ENCODE assay signal across 9 cellular contexts in genomic region chr20:43448748-43449535, GRCh38. TPM values are rescaled to one million over a fixed set of nuclear protein-coding genes. Genes with fewer than 3 reads are reported as not detected.
DNase-seq lines count a peak whose midpoint lies in the region; ATAC-seq, FAIRE-seq and TF ChIP-seq lines count a peak whose summit lies in the region.
"Had no signal": no experiment of that assay in that cellular context is flagged by ENCODE, and none has a peak within 500 bp of the region (broad histone marks: within the 10 kb centered on the region; RNA-seq: fewer than 3 reads in every experiment).

No MANE protein-coding gene starts in this region.

- no peak overlapping the region for H3K4me2 ChIP-seq in PC-9

- H3K4me1 ChIP-seq in PC-9 (replicated peaks; ENCODE audit: insufficient read depth) (no peaks in the 10 kb centered on the region), foreskin keratinocyte (no peaks in the 10 kb centered on the region), pancreas (no peaks in the 10 kb centered on the region)
- H3K4me1 ChIP-seq: SJSA1 had no signal

- H3K79me2 ChIP-seq in PC-9 (ENCODE audit: low read depth): no peaks in the 10 kb centered on the region

- no peak overlapping the region for H3K4me3 ChIP-seq in PC-9
- H3K4me3 ChIP-seq in pancreas: no peak overlapping the region
- no peak overlapping the region for H3K4me3 ChIP-seq in MG63
- H3K4me3 ChIP-seq: SJSA1 had no signal

- H4K20me1 ChIP-seq in PC-9 (ENCODE audit: insufficient read depth): no peaks in the 10 kb centered on the region

- H3K27me3 ChIP-seq in PC-9 (ENCODE audit: insufficient read depth, low read depth) (peaks cover 5% of the 10 kb centered on the region), foreskin keratinocyte (no peaks in the 10 kb centered on the region), pancreas (no peaks in the 10 kb centered on the region), MG63 (peaks cover 5% of the 10 kb centered on the region)

- TF ChIP-seq CTCF in D721Med (IDR thresholded peaks at IDR 0.05; ENCODE audit: insufficient read depth, missing control alignments) (peak; percentile 79), PC-9 (conservative IDR thresholded peaks at IDR 0.05) (peak; percentile 92), foreskin keratinocyte (conservative IDR thresholded peaks at IDR 0.05) (peak; percentile 88), pancreas (IDR thresholded peaks at IDR 0.05) (peak; percentile 41 to 74 (median 54))

- H3F3A ChIP-seq in PC-9 (ENCODE audit: insufficient read depth, low read depth): peaks cover 3% of the 10 kb centered on the region; the same call in 1 of the 2 replicates

- WGBS in pancreas, 2 donors: 16 to 22% methylated on average over 9 of the region's 9 CpGs

- H3K36me3 ChIP-seq in PC-9 (ENCODE audit: low read depth): no peaks in the 10 kb centered on the region
- no peaks in the 10 kb centered on the region for H3K36me3 ChIP-seq in pancreas
- H3K36me3 ChIP-seq in MG63: no peaks in the 10 kb centered on the region
- H3K36me3 ChIP-seq: SJSA1 had no signal

- ATAC-seq in foreskin keratinocyte: peak; percentile 71
- ATAC-seq in pancreas: peak; percentile 77 to 96 (median 88)
- no peak for ATAC-seq in GM21381 (IDR thresholded peaks at IDR 0.05; ENCODE audit: unreplicated experiment)

- no peak overlapping the region for H2AFZ ChIP-seq in PC-9

- no peak for FAIRE-seq in D721Med (lab: Jason Lieb, UNC)
- FAIRE-seq in pancreas (lab: Jason Lieb, UNC): no peak

- DNase-seq in D721Med (ENCODE audit: insufficient read length, low spot score) (peak; percentile 33), HPDE6-E6E7 (ENCODE audit: extremely low spot score) (peak; percentile 79), PC-9 (peak in 1 of 2 experiments; percentile 59), foreskin keratinocyte (peak; percentile 10 to 33), pancreas (peak in 2 of 6 donors; percentile 13 to 54), MG63 (no peak)
- peak; percentile 15 for DNase-seq in activated effector memory CD4-positive, alpha-beta T cell treated with Interleukin-2 at 50 U/mL for 16 hours

- no peak overlapping the region for H3K27ac ChIP-seq in PC-9
- H3K27ac ChIP-seq in foreskin keratinocyte: no peak overlapping the region
- H3K27ac ChIP-seq in pancreas: no peak overlapping the region
- H3K27ac ChIP-seq: SJSA1 had no signal

- BruUV-seq in PC-9 (replicated peaks; lab: Mats Ljungman, UMichigan): no TSS peak

- H3K9me2 ChIP-seq in PC-9 (ENCODE audit: insufficient read depth): no peaks in the 10 kb centered on the region

- no peaks in the 10 kb centered on the region for H3K9me3 ChIP-seq in PC-9 (ENCODE audit: insufficient read depth, low read depth)
- no peaks in the 10 kb centered on the region for H3K9me3 ChIP-seq in pancreas
- H3K9me3 ChIP-seq in MG63: no peaks in the 10 kb centered on the region
- H3K9me3 ChIP-seq: SJSA1 had no signal

- intact Hi-C loops in PC-9 (cut with micrococcal nuclease; ENCODE audit: unreplicated experiment): loop anchor here (1.0 to 10.0 kb wide), 7 partner anchors 89 to 1016 kb away; partner anchors contain the start of gene JPH2
- intact Hi-C loops in pancreas (cut with DNase I): loop anchor here in 1 of 3 donors (10.0 kb wide), 1 partner anchor 636 kb away; no protein-coding TSS in a partner anchor

- POLR2A ChIA-PET in PC-9 (lab: Charles Lee; ENCODE audit: unreplicated experiment): interaction anchor here (0.5 to 0.7 kb wide), 2 partner anchors 92 to 212 kb away, joined by 3 to 17 read pairs; no protein-coding TSS in a partner anchor

- CTCF ChIA-PET in PC-9 (lab: Charles Lee): interaction anchor here (0.6 to 1.5 kb wide), 14 partner anchors 9 to 763 kb away, joined by 3 to 15 read pairs (median 3); partner anchors contain the start of gene SRSF6

RNA-seq across cellular contexts. Expression of gene SRSF6, which starts 8.8 kb away (rescaled TPM):
- total RNA-seq in PC-9 (2021): 100 and 136 TPM in 2 replicates
- total RNA-seq in foreskin keratinocyte: 75.7 and 82.6 TPM in 2 replicates
- 56.8 and 65.6 TPM in 2 replicates for polyA plus RNA-seq in foreskin keratinocyte
- total RNA-seq in pancreas: 100 to 1,000 TPM in 1 of 6 donors, 10 to 100 TPM in 5; 53.9 to 113 (median 73.7) TPM
- polyA plus RNA-seq in pancreas: 100 to 1,000 TPM; 110 to 111 TPM
- 16.3 and 22.1 TPM in 2 replicates for total RNA-seq in MG63 (2014; rRNA removed; shearing (Covaris generic); ENCODE audit: low replicate concordance)

RNA-seq across cellular contexts. Expression of gene L3MBTL1, which starts 58.6 kb away (rescaled TPM):
- total RNA-seq in PC-9 (2021) (34.9 and 42.7 TPM in 2 replicates), foreskin keratinocyte (4.2 and 4.8 TPM in 2 replicates), pancreas (10 to 100 TPM in 1 of 6 donors, 1 to 10 TPM in 5; 3.4 to 10.7 (median 5.0) TPM)
- polyA plus RNA-seq in foreskin keratinocyte (1.5 and 2.4 TPM in 2 replicates), pancreas (1 to 10 TPM; 8.4 to 8.7 TPM)
- total RNA-seq in MG63 (2014; rRNA removed; shearing (Covaris generic); ENCODE audit: low replicate concordance): 0.53 and 0.81 TPM in 2 replicates
- total RNA-seq: SJSA1 had no signal
